ENCODE assay signal across 18 cellular contexts in genomic region chr10:72025832-72026231, GRCh38.
"Had no signal": no experiment of that assay in that cellular context is flagged by ENCODE, and none has a peak within 500 bp of the region (broad histone marks: within the 10 kb centered on the region; RNA-seq: fewer than 3 reads in every experiment).

No MANE protein-coding gene starts in this region.

- ATAC-seq: heart left ventricle; left lobe of liver; stimulated activated naive B cell treated with anti-CD40 and anti-IgM and Interleukin-4, amounts not matched to agents 10 μg/mL and 1 μg/mL and 100 μg/mL, for 72 hours; stimulated activated naive CD8-positive, alpha-beta T cell treated with anti-CD3 and anti-CD28 coated beads, Interleukin-15, amount 100 ng/mL, for 72 hours had no signal

- H3K36me3 Mint-ChIP-seq: memory B cell; mesothelial cell of epicardium; natural killer cell treated with Interleukin-12 subunit alpha and Interleukin-12 subunit beta and Interleukin-15 and Interleukin-18, amount 100 ng/mL, for 72 hours; stimulated activated naive B cell treated with anti-CD40 and anti-IgM and Interleukin-4, amounts not matched to agents 10 μg/mL and 1 μg/mL and 100 μg/mL, for 72 hours had no signal

- H3K27me3 ChIP-seq: heart left ventricle, sigmoid colon, upper lobe of right lung had no signal

- H3K4me1 Mint-ChIP-seq: central memory CD8-positive, alpha-beta T cell had no signal

- H3K9me3 Mint-ChIP-seq: central memory CD8-positive, alpha-beta T cell; memory B cell; natural killer cell treated with Interleukin-12 subunit alpha and Interleukin-12 subunit beta and Interleukin-15 and Interleukin-18, amount 100 ng/mL, for 72 hours; stimulated activated naive CD8-positive, alpha-beta T cell treated with anti-CD3 and anti-CD28 coated beads, Interleukin-15, amount 100 ng/mL, for 72 hours had no signal

- H3K9me3 ChIP-seq: heart left ventricle, neutrophil, sigmoid colon, upper lobe of right lung had no signal

- H3K27ac Mint-ChIP-seq: memory B cell; natural killer cell treated with Interleukin-12 subunit alpha and Interleukin-12 subunit beta and Interleukin-15 and Interleukin-18, amount 100 ng/mL, for 72 hours; stimulated activated naive B cell treated with anti-CD40 and anti-IgM and Interleukin-4, amounts not matched to agents 10 μg/mL and 1 μg/mL and 100 μg/mL, for 72 hours had no signal

- H3K36me3 ChIP-seq: heart left ventricle, neutrophil, sigmoid colon, upper lobe of right lung had no signal

- DNase-seq: effector memory CD4-positive, alpha-beta T cell; heart left ventricle; hypothalamus; kidney glomerular epithelial cell; posterior cingulate gyrus; sigmoid colon; stimulated activated CD4-positive, alpha-beta T cell treated with anti-CD3 and anti-CD28 coated beads, Interleukin-2, amount 100 ng/mL, for 24 hours; stimulated activated CD4-positive, alpha-beta T cell treated with anti-CD3 and anti-CD28 coated beads, Interleukin-4, amount 100 ng/mL, for 4 hours; stimulated activated naive B cell treated with anti-CD40 and anti-IgM and Interleukin-4, amounts not matched to agents 10 μg/mL and 1 μg/mL and 100 μg/mL, for 72 hours; stimulated activated naive CD8-positive, alpha-beta T cell treated with anti-CD3 and anti-CD28 coated beads, Interleukin-15, amount 100 ng/mL, for 72 hours; upper lobe of right lung had no signal

- H3K4me3 ChIP-seq: heart left ventricle, sigmoid colon, skin epidermis, upper lobe of right lung had no signal

- H3K4me3 Mint-ChIP-seq: central memory CD8-positive, alpha-beta T cell; memory B cell; mesothelial cell of epicardium; natural killer cell treated with Interleukin-12 subunit alpha and Interleukin-12 subunit beta and Interleukin-15 and Interleukin-18, amount 100 ng/mL, for 72 hours; stimulated activated naive B cell treated with anti-CD40 and anti-IgM and Interleukin-4, amounts not matched to agents 10 μg/mL and 1 μg/mL and 100 μg/mL, for 72 hours; stimulated activated naive CD8-positive, alpha-beta T cell treated with anti-CD3 and anti-CD28 coated beads, Interleukin-15, amount 100 ng/mL, for 72 hours had no signal

- H3K27ac ChIP-seq: heart left ventricle, neutrophil, sigmoid colon, upper lobe of right lung had no signal
